8 cellular contexts compared by ENCODE assay signal in the genomic region with DNA sequence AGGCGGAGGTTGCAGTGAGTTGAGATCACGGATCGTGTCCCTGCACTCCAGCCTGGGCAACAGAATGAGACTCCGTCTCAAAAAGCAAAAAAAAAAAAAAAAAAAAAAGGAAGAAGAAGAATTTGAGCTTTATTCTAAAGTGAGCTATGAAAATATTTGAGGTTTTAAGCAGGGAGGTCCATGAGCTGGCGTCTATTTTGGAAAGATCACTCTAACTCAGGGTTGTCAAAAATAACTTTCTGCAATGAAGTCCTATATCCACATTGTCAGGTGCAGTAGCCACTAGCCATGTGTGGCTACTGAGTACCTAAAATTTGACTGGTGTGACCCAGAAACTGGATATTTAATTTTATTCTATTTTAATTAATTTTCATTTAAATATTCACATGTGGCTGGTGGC.
"Had no signal": no experiment of that assay in that cellular context is flagged by ENCODE, and none has a peak within 500 bp of the region (broad histone marks: within the 10 kb centered on the region; RNA-seq: fewer than 3 reads in every experiment).

No MANE protein-coding gene starts in this region.

- H3K27ac ChIP-seq: GM23248 had no signal

- H3K9ac ChIP-seq: GM23248 had no signal

- H3K9me3 ChIP-seq: HAP-1 had no signal

- H3K4me2 ChIP-seq: GM23338 had no signal

- H2AFZ ChIP-seq: GM23248, GM23338 had no signal

- H3K4me1 ChIP-seq: HAP-1 had no signal

- H3K36me3 ChIP-seq: HAP-1 had no signal

- H3K4me3 ChIP-seq: GM23248, GM23338, HAP-1 had no signal

- DNase-seq: GM23248, GOT3, H7, H9, HCEC 1CT, HFFc6 had no signal
